In the genomic region with DNA sequence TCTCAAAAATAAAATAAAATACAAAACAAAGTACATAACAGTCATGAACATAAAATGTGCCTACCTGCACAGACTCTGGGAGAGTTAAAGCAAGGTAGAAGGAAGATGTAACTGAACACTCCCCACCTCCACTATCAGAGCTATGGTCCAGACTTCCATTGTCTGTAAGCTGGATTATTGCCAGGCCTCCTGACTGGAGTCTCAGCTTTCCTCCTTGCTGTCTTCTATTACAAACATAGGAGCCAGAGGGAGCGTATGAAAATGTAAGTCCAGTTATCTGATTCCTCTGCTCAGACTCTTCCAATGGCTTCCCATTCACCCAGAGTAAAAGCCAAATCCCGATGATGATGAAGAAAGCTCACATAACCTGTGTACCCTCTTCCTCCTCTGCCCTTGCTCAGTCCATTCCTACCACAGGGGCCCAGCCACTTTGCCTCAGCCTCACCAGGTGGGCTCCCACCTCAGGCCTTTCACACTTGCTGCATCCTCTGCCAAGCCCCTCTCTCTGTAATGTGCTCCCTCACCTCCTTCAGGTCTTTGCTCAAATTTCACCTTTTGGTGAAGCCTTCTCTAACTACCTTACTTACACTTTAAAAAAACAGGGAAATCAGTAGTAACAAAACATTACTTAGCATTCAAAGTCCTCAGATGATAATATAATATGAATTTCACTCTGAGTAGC, we compare ENCODE assay signal across 1 cellular context.
TF ChIP-seq lines count a peak whose summit lies in the region.

No MANE protein-coding gene starts in this region.

TF ChIP-seq in GM23338, 12 proteins besides CTCF, POLR2A, EP300 and RAD21 (continued from another document):
- TF ChIP-seq, protein P1, sequence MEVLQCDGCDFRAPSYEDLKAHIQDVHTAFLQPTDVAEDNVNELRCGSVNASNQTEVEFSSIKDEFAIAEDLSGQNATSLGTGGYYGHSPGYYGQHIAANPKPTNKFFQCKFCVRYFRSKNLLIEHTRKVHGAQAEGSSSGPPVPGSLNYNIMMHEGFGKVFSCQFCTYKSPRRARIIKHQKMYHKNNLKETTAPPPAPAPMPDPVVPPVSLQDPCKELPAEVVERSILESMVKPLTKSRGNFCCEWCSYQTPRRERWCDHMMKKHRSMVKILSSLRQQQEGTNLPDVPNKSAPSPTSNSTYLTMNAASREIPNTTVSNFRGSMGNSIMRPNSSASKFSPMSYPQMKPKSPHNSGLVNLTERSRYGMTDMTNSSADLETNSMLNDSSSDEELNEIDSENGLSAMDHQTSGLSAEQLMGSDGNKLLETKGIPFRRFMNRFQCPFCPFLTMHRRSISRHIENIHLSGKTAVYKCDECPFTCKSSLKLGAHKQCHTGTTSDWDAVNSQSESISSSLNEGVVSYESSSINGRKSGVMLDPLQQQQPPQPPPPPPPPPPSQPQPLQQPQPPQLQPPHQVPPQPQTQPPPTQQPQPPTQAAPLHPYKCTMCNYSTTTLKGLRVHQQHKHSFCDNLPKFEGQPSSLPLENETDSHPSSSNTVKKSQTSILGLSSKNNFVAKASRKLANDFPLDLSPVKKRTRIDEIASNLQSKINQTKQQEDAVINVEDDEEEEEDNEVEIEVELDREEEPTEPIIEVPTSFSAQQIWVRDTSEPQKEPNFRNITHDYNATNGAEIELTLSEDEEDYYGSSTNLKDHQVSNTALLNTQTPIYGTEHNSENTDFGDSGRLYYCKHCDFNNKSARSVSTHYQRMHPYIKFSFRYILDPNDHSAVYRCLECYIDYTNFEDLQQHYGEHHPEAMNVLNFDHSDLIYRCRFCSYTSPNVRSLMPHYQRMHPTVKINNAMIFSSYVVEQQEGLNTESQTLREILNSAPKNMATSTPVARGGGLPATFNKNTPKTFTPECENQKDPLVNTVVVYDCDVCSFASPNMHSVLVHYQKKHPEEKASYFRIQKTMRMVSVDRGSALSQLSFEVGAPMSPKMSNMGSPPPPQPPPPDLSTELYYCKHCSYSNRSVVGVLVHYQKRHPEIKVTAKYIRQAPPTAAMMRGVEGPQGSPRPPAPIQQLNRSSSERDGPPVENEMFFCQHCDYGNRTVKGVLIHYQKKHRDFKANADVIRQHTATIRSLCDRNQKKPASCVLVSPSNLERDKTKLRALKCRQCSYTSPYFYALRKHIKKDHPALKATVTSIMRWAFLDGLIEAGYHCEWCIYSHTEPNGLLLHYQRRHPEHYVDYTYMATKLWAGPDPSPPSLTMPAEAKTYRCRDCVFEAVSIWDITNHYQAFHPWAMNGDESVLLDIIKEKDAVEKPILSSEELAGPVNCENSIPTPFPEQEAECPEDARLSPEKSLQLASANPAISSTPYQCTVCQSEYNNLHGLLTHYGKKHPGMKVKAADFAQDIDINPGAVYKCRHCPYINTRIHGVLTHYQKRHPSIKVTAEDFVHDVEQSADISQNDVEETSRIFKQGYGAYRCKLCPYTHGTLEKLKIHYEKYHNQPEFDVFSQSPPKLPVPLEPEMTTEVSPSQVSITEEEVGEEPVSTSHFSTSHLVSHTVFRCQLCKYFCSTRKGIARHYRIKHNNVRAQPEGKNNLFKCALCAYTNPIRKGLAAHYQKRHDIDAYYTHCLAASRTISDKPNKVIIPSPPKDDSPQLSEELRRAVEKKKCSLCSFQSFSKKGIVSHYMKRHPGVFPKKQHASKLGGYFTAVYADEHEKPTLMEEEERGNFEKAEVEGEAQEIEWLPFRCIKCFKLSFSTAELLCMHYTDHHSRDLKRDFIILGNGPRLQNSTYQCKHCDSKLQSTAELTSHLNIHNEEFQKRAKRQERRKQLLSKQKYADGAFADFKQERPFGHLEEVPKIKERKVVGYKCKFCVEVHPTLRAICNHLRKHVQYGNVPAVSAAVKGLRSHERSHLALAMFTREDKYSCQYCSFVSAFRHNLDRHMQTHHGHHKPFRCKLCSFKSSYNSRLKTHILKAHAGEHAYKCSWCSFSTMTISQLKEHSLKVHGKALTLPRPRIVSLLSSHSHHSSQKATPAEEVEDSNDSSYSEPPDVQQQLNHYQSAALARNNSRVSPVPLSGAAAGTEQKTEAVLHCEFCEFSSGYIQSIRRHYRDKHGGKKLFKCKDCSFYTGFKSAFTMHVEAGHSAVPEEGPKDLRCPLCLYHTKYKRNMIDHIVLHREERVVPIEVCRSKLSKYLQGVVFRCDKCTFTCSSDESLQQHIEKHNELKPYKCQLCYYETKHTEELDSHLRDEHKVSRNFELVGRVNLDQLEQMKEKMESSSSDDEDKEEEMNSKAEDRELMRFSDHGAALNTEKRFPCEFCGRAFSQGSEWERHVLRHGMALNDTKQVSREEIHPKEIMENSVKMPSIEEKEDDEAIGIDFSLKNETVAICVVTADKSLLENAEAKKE (CRISPR knock-in tag; IDR thresholded peaks at IDR 0.05) = no peak
- TF ChIP-seq, protein P2, sequence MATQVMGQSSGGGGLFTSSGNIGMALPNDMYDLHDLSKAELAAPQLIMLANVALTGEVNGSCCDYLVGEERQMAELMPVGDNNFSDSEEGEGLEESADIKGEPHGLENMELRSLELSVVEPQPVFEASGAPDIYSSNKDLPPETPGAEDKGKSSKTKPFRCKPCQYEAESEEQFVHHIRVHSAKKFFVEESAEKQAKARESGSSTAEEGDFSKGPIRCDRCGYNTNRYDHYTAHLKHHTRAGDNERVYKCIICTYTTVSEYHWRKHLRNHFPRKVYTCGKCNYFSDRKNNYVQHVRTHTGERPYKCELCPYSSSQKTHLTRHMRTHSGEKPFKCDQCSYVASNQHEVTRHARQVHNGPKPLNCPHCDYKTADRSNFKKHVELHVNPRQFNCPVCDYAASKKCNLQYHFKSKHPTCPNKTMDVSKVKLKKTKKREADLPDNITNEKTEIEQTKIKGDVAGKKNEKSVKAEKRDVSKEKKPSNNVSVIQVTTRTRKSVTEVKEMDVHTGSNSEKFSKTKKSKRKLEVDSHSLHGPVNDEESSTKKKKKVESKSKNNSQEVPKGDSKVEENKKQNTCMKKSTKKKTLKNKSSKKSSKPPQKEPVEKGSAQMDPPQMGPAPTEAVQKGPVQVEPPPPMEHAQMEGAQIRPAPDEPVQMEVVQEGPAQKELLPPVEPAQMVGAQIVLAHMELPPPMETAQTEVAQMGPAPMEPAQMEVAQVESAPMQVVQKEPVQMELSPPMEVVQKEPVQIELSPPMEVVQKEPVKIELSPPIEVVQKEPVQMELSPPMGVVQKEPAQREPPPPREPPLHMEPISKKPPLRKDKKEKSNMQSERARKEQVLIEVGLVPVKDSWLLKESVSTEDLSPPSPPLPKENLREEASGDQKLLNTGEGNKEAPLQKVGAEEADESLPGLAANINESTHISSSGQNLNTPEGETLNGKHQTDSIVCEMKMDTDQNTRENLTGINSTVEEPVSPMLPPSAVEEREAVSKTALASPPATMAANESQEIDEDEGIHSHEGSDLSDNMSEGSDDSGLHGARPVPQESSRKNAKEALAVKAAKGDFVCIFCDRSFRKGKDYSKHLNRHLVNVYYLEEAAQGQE (IDR thresholded peaks at IDR 0.05; ENCODE audit: unreplicated experiment) = no peak
- TF ChIP-seq EZH2phosphoT487 (IDR thresholded peaks at IDR 0.05; ENCODE audit: unreplicated experiment) (no peak), JUNB (IDR thresholded peaks at IDR 0.05; ENCODE audit: unreplicated experiment) (no peak), ZNF114 (CRISPR knock-in tag; IDR thresholded peaks at IDR 0.05) (no peak), EZH2 (IDR thresholded peaks at IDR 0.05; ENCODE audit: low read depth, unreplicated experiment) (no peak)
- TF ChIP-seq, protein P3, sequence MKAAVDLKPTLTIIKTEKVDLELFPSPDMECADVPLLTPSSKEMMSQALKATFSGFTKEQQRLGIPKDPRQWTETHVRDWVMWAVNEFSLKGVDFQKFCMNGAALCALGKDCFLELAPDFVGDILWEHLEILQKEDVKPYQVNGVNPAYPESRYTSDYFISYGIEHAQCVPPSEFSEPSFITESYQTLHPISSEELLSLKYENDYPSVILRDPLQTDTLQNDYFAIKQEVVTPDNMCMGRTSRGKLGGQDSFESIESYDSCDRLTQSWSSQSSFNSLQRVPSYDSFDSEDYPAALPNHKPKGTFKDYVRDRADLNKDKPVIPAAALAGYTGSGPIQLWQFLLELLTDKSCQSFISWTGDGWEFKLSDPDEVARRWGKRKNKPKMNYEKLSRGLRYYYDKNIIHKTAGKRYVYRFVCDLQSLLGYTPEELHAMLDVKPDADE (IDR thresholded peaks at IDR 0.05) = no peak
